ENCODE assay signal across 12 cellular contexts in genomic region chr5:148125641-148126040, GRCh38. TPM values are rescaled to one million over a fixed set of nuclear protein-coding genes. Genes with fewer than 3 reads are reported as not detected.
DNase-seq lines count a peak whose midpoint lies in the region; ATAC-seq and TF ChIP-seq lines count a peak whose summit lies in the region.
"Had no signal": no experiment of that assay in that cellular context is flagged by ENCODE, and none has a peak within 500 bp of the region (broad histone marks: within the 10 kb centered on the region; RNA-seq: fewer than 3 reads in every experiment).

No MANE protein-coding gene starts in this region.

- ATAC-seq in DND-41 (ENCODE audit: insufficient read depth, low read depth) (no peak), GM19467 (IDR thresholded peaks at IDR 0.05; ENCODE audit: unreplicated experiment) (no peak), HG03521 (IDR thresholded peaks at IDR 0.05; ENCODE audit: unreplicated experiment) (no peak)
- ATAC-seq in activated CD8-positive, alpha-beta T cell treated with anti-CD3 and anti-CD28 coated beads, Interleukin-2, amount 10 ng/mL, durations not matched to agents 7 days and 5 days, result no peak

- H3K9ac ChIP-seq in DND-41 (ENCODE audit: low read depth, low read length), result no peak overlapping the region
- H3K9ac ChIP-seq in Karpas-422 (ENCODE audit: low read length), result 0 out of 2 replicates have a peak overlapping the region, but pooled peaks have one; percentile 23

- H3K36me3 ChIP-seq in DND-41 (ENCODE audit: insufficient read depth, low read length), result no peaks in the 10 kb centered on the region
- H3K36me3 ChIP-seq in Karpas-422 (ENCODE audit: insufficient read depth, low read length), result no peaks in the 10 kb centered on the region

- no peaks in the 10 kb centered on the region for H3K4me1 ChIP-seq in DND-41 (ENCODE audit: insufficient read depth, low read length)
- H3K4me1 ChIP-seq in Karpas-422 (ENCODE audit: low read length), result peaks cover 15% of the 10 kb centered on the region

- no peak overlapping the region for H3K4me2 ChIP-seq in DND-41 (ENCODE audit: insufficient read depth, low read length)
- H3K4me2 ChIP-seq in Karpas-422 (ENCODE audit: low read depth, low read length, poor library complexity, severe bottlenecking), result peak overlapping the region; percentile 49

- H3K9me3 ChIP-seq in DND-41 (ENCODE audit: insufficient read depth, low read length, severe bottlenecking), result no peaks in the 10 kb centered on the region
- no peaks in the 10 kb centered on the region for H3K9me3 ChIP-seq in Karpas-422 (ENCODE audit: low read length)

- no peaks in the 10 kb centered on the region for H3K27me3 ChIP-seq in DND-41 (ENCODE audit: insufficient read depth, low read length, poor library complexity)
- no peaks in the 10 kb centered on the region for H3K27me3 ChIP-seq in Karpas-422 (ENCODE audit: low read length)

- H3K4me3 ChIP-seq in DND-41 (ENCODE audit: low read depth in 1 of 2, low read length in 2 of 2) (no peak overlapping the region), Karpas-422 (ENCODE audit: low read length) (peak overlapping the region; percentile 1; the same call in 1 of the 2 replicates)

- H3K27me3 Mint-ChIP-seq in activated CD8-positive, alpha-beta T cell treated with anti-CD3 and anti-CD28 coated beads, Interleukin-2, amount 10 ng/mL, durations not matched to agents 7 days and 5 days (ENCODE audit: low read depth), result no peaks in the 10 kb centered on the region
- H3K27me3 Mint-ChIP-seq: activated T-cell treated with anti-CD3 and anti-CD28 coated beads, Interleukin-2, amount 50 U/mL, for 24 hours had no signal

- CTCF ChIA-PET in activated CD8-positive, alpha-beta T cell treated with anti-CD3 and anti-CD28 coated beads, Interleukin-2, amount 10 ng/mL, durations not matched to agents 7 days and 5 days (lab: Charles Lee), result no interaction called here

- H3K27ac ChIP-seq in DND-41 (ENCODE audit: low read length), result no peak overlapping the region
- H3K27ac ChIP-seq in Karpas-422 (ENCODE audit: low read length), result no peak overlapping the region

- no peak overlapping the region for H3K4me3 Mint-ChIP-seq in activated CD8-positive, alpha-beta T cell treated with anti-CD3 and anti-CD28 coated beads, Interleukin-2, amount 10 ng/mL, durations not matched to agents 7 days and 5 days
- H3K4me3 Mint-ChIP-seq: activated T-cell treated with anti-CD3 and anti-CD28 coated beads, Interleukin-2, amount 50 U/mL, for 24 hours had no signal

- no peaks in the 10 kb centered on the region for H3K36me3 Mint-ChIP-seq in activated CD8-positive, alpha-beta T cell treated with anti-CD3 and anti-CD28 coated beads, Interleukin-2, amount 10 ng/mL, durations not matched to agents 7 days and 5 days (ENCODE audit: low read depth)

- peak; percentile 6 for TF ChIP-seq CTCF in DND-41 (IDR thresholded peaks at IDR 0.05; ENCODE audit: borderline replicate concordance, extremely low read depth, low read length, poor library complexity, severe bottlenecking)

- H2AFZ ChIP-seq in DND-41 (ENCODE audit: low read depth, low read length) (no peak overlapping the region), Karpas-422 (ENCODE audit: low read length) (no peak overlapping the region)

- H3K9me3 Mint-ChIP-seq in activated CD8-positive, alpha-beta T cell treated with anti-CD3 and anti-CD28 coated beads, Interleukin-2, amount 10 ng/mL, durations not matched to agents 7 days and 5 days (ENCODE audit: insufficient read depth), result no peaks in the 10 kb centered on the region
- H3K9me3 Mint-ChIP-seq: activated T-cell treated with anti-CD3 and anti-CD28 coated beads, Interleukin-2, amount 50 U/mL, for 24 hours had no signal

- H3K27ac Mint-ChIP-seq in activated CD8-positive, alpha-beta T cell treated with anti-CD3 and anti-CD28 coated beads, Interleukin-2, amount 10 ng/mL, durations not matched to agents 7 days and 5 days, result no peak overlapping the region
- H3K27ac Mint-ChIP-seq: activated T-cell treated with anti-CD3 and anti-CD28 coated beads, Interleukin-2, amount 50 U/mL, for 24 hours had no signal

- POLR2A ChIA-PET in activated CD8-positive, alpha-beta T cell treated with anti-CD3 and anti-CD28 coated beads, Interleukin-2, amount 10 ng/mL, durations not matched to agents 7 days and 5 days (lab: Charles Lee), result no interaction called here

- no peak for DNase-seq in DND-41
- peak; percentile 79 for DNase-seq in Karpas-422
- DNase-seq in astrocyte of the hippocampus (ENCODE audit: low read depth, low spot score), result peak; percentile 3
- DNase-seq in left kidney (ENCODE audit: low read depth, low spot score), result peak; percentile 3
- no peak for DNase-seq in activated CD8-positive, alpha-beta T cell treated with anti-CD3 and anti-CD28 coated beads, Interleukin-2, amount 10 ng/mL, durations not matched to agents 7 days and 5 days
- no peak for DNase-seq in activated gamma-delta T cell (lab: John Stamatoyannopoulos, UW)
- DNase-seq: activated T-cell treated with anti-CD3 and anti-CD28 coated beads, Interleukin-2, amount 50 U/mL, for 24 hours; central memory CD4-positive, alpha-beta T cell; T1000 had no signal

- H4K20me1 ChIP-seq in DND-41 (ENCODE audit: insufficient read depth, low read length) (no peaks in the 10 kb centered on the region), Karpas-422 (ENCODE audit: insufficient read depth, low read depth, low read length) (no peaks in the 10 kb centered on the region)

- H3K9me2 ChIP-seq in Karpas-422 (replicated peaks; ENCODE audit: insufficient read depth, low read length), result no peaks in the 10 kb centered on the region

- no peaks in the 10 kb centered on the region for H3K4me1 Mint-ChIP-seq in activated CD8-positive, alpha-beta T cell treated with anti-CD3 and anti-CD28 coated beads, Interleukin-2, amount 10 ng/mL, durations not matched to agents 7 days and 5 days (ENCODE audit: low read depth)

- H3K79me2 ChIP-seq in DND-41 (ENCODE audit: insufficient read depth, low read length) (no peaks in the 10 kb centered on the region), Karpas-422 (ENCODE audit: low read length) (no peaks in the 10 kb centered on the region)

RNA-seq across cellular contexts. Expression of gene SPINK14, which starts 42.7 kb away (rescaled TPM):
- not detected in 2 replicates for total RNA-seq in Karpas-422 (2014; rRNA removed; shearing (Covaris generic); ENCODE audit: low replicate concordance)
- total RNA-seq in activated CD8-positive, alpha-beta T cell treated with anti-CD3 and anti-CD28 coated beads, Interleukin-2, amount 10 ng/mL, durations not matched to agents 7 days and 5 days, result not detected
- total RNA-seq: frontal cortex had no signal

Comparison
In these comparisons a context has a peak if more than half of its experiments do, and no peak if none do; other contexts are left out.
1. DNase-seq: peak in Karpas-422 (single experiment), astrocyte of the hippocampus (single experiment) and left kidney (single experiment); none in DND-41 (single experiment), activated CD8-positive, alpha-beta T cell treated with anti-CD3 and anti-CD28 coated beads, Interleukin-2, amount 10 ng/mL, durations not matched to agents 7 days and 5 days (single experiment) and activated gamma-delta T cell (single experiment).